14 cellular contexts compared by ENCODE assay signal in genomic region chr17:38864636-38865398, GRCh38. TPM values are rescaled to one million over a fixed set of nuclear protein-coding genes. Genes with fewer than 3 reads are reported as not detected.
DNase-seq lines count a peak whose midpoint lies in the region; ATAC-seq and TF ChIP-seq lines count a peak whose summit lies in the region.
"Had no signal": no experiment of that assay in that cellular context is flagged by ENCODE, and none has a peak within 500 bp of the region (broad histone marks: within the 10 kb centered on the region; RNA-seq: fewer than 3 reads in every experiment).

No MANE protein-coding gene starts in this region.

- ATAC-seq in GM21423 (IDR thresholded peaks at IDR 0.05; ENCODE audit: unreplicated experiment): no peak
- ATAC-seq in HG03175 (IDR thresholded peaks at IDR 0.05; ENCODE audit: unreplicated experiment): no peak

- H3K36me3 ChIP-seq in parathyroid adenoma (ENCODE audit: control insufficient read depth, insufficient read depth, low read length): no peaks in the 10 kb centered on the region
- H3K36me3 ChIP-seq: SJCRH30, thoracic aorta had no signal

- no peaks in the 10 kb centered on the region for H3K9me3 ChIP-seq in parathyroid adenoma (ENCODE audit: control insufficient read depth, low read length)
- H3K9me3 ChIP-seq: SJCRH30, thoracic aorta had no signal

- no peaks in the 10 kb centered on the region for H3K27me3 ChIP-seq in parathyroid adenoma (ENCODE audit: control insufficient read depth, insufficient read depth, low read length)
- H3K27me3 ChIP-seq: SJCRH30 had no signal

- H3K79me2 ChIP-seq in parathyroid adenoma: no peaks in the 10 kb centered on the region

- H2AFZ ChIP-seq in parathyroid adenoma: peak overlapping the region; percentile 54

- H3K9ac ChIP-seq in parathyroid adenoma: no peak overlapping the region

- no peak for TF ChIP-seq CTCF in parathyroid adenoma (IDR thresholded peaks at IDR 0.05)

- H3K4me1 ChIP-seq in parathyroid adenoma: no peaks in the 10 kb centered on the region

- H3K27ac ChIP-seq in parathyroid adenoma: no peak overlapping the region
- H3K27ac ChIP-seq: SJCRH30 had no signal

- H3K4me3 ChIP-seq in parathyroid adenoma (ENCODE audit: low read depth, low read length): no peak overlapping the region
- H3K4me3 ChIP-seq: SJCRH30, thoracic aorta had no signal

- DNase-seq in NCI-H82 (lab: John Stamatoyannopoulos, UW): peak; percentile 67
- DNase-seq in NCI-H82 treated with DMSO at 0.1 percent for 48 hours (lab: John Stamatoyannopoulos, UW; ENCODE audit: unreplicated experiment): no peak
- DNase-seq in NCI-H69 (lab: John Stamatoyannopoulos, UW): peak; percentile 63
- DNase-seq in dermis blood vessel endothelial cell: peak; percentile 69
- no peak for DNase-seq in NCI-H524 treated with DMSO at 0.1 percent for 48 hours (lab: John Stamatoyannopoulos, UW)
- DNase-seq: activated T-cell treated with anti-CD3 and anti-CD28 coated beads, Interleukin-2, amount 50 U/mL, for 1 hour; C1 segment of cervical spinal cord; Karpas-422; SJCRH30; stimulated activated CD4-positive, alpha-beta T cell treated with anti-CD3 and anti-CD28 coated beads, Interleukin-1b, Interleukin-23, amount 100 ng/mL, for 48 hours had no signal

- H3K4me2 ChIP-seq in parathyroid adenoma (ENCODE audit: low read length): no peak overlapping the region

RNA-seq across cellular contexts. Expression of gene LASP1, which starts 5.0 kb away (rescaled TPM):
- 104 and 199 TPM in 2 replicates for total RNA-seq in dermis blood vessel endothelial cell

RNA-seq across cellular contexts. Expression of gene RPL23, which starts 11.3 kb away (rescaled TPM):
- total RNA-seq in dermis blood vessel endothelial cell: 921 and 1,590 TPM in 2 replicates

RNA-seq across cellular contexts. Expression of gene CWC25, which starts 39.7 kb away (rescaled TPM):
- total RNA-seq in dermis blood vessel endothelial cell: 11.7 and 13.1 TPM in 2 replicates

Comparison
In these comparisons a context has a peak if more than half of its experiments do, and no peak if none do; other contexts are left out.
1. DNase-seq: peak in NCI-H82 (single experiment), NCI-H69 (single experiment) and dermis blood vessel endothelial cell (single experiment); none in NCI-H82 treated with DMSO at 0.1 percent for 48 hours (single experiment) and NCI-H524 treated with DMSO at 0.1 percent for 48 hours (single experiment).